1 cellular context compared by ENCODE assay signal in the genomic region with DNA sequence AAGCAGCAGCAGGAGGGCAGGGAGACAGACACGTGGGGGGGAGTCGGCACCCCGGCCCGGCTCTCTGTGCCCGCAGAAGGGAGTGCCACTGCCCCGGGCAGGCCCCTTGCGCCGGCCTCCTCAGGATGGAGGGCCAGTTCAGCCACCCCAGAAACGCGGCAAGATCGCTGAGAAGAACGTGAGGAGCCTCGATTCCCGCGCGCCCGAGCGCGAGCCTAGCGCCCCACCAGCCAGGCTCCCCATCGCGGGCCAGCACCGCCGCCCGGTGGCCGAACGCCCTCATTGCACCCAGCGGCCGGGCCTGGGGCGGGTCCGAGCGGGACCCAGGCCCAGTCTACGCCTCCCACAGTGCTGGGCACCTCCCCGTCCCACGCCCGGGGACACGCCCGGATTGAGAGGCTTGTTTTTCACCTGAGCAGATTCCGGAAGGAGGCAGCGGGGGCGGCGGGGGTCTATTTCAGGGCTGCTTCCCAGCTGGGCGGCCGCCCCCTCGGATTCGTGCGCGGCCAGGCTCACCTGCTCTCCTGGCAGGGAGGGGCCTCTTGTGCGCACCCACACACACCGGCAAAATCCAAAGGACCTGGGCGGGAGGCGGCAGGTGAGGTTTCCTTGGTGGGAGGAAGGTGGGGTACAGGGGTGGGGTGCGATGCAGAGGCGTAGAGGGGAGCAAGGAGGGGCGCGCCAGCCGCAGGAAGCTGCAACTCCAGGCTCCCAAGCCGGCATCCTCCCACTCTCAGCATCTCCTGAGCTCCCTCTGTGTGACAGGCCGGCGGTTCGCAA.
TF ChIP-seq lines count a peak whose summit lies in the region.

No MANE protein-coding gene starts in this region.

TF ChIP-seq in HepG2, 621 proteins besides CTCF, POLR2A, EP300 and RAD21 (continued from another document and continues in another):
- 0 out of 2 replicates have a peak, but pooled peaks have one; percentile 21 for TF ChIP-seq SRY (CRISPR knock-in tag; IDR thresholded peaks at IDR 0.05)
- TF ChIP-seq HOXA5 (CRISPR knock-in tag; IDR thresholded peaks at IDR 0.05): 0 out of 2 replicates have a peak, but pooled peaks have one; percentile 30
- TF ChIP-seq HOXA3 (CRISPR knock-in tag; IDR thresholded peaks at IDR 0.05): peak; percentile 45; the same call in 1 of the 2 replicates
- TF ChIP-seq, protein P1, sequence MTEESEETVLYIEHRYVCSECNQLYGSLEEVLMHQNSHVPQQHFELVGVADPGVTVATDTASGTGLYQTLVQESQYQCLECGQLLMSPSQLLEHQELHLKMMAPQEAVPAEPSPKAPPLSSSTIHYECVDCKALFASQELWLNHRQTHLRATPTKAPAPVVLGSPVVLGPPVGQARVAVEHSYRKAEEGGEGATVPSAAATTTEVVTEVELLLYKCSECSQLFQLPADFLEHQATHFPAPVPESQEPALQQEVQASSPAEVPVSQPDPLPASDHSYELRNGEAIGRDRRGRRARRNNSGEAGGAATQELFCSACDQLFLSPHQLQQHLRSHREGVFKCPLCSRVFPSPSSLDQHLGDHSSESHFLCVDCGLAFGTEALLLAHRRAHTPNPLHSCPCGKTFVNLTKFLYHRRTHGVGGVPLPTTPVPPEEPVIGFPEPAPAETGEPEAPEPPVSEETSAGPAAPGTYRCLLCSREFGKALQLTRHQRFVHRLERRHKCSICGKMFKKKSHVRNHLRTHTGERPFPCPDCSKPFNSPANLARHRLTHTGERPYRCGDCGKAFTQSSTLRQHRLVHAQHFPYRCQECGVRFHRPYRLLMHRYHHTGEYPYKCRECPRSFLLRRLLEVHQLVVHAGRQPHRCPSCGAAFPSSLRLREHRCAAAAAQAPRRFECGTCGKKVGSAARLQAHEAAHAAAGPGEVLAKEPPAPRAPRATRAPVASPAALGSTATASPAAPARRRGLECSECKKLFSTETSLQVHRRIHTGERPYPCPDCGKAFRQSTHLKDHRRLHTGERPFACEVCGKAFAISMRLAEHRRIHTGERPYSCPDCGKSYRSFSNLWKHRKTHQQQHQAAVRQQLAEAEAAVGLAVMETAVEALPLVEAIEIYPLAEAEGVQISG (CRISPR knock-in tag; IDR thresholded peaks at IDR 0.05): peak; percentile 19; the same call in 1 of the 2 replicates
- no peak for TF ChIP-seq RFXAP (CRISPR knock-in tag; IDR thresholded peaks at IDR 0.05; ENCODE audit: borderline replicate concordance)
- TF ChIP-seq ZNF780A (CRISPR knock-in tag; IDR thresholded peaks at IDR 0.05): 0 out of 2 replicates have a peak, but pooled peaks have one; percentile 33
- peak; percentile 66; the same call in 1 of the 2 replicates for TF ChIP-seq GABPB1 (CRISPR knock-in tag; IDR thresholded peaks at IDR 0.05)
- no peak for TF ChIP-seq AGO2 (optimal IDR thresholded peaks at IDR 0.05; ENCODE audit: low read depth, low read length)
- peak; percentile 76; the same call in 1 of the 2 replicates for TF ChIP-seq EED (CRISPR knock-in tag; IDR thresholded peaks at IDR 0.05)
- TF ChIP-seq HDAC1 (CRISPR knock-in tag; IDR thresholded peaks at IDR 0.05): 0 out of 2 replicates have a peak, but pooled peaks have one; percentile 18
- TF ChIP-seq ZNF776 (CRISPR knock-in tag; IDR thresholded peaks at IDR 0.05): 0 out of 2 replicates have a peak, but pooled peaks have one; percentile 27
- TF ChIP-seq ZBTB1 (CRISPR knock-in tag; IDR thresholded peaks at IDR 0.05; ENCODE audit: borderline replicate concordance): no peak
- TF ChIP-seq FOXO1 (CRISPR knock-in tag; IDR thresholded peaks at IDR 0.05): 0 out of 2 replicates have a peak, but pooled peaks have one; percentile 23
- 0 out of 2 replicates have a peak, but pooled peaks have one; percentile 32 for TF ChIP-seq REL (CRISPR knock-in tag; conservative IDR thresholded peaks at IDR 0.05)
- no peak for TF ChIP-seq KLF11 (CRISPR knock-in tag; IDR thresholded peaks at IDR 0.05)
- no peak for TF ChIP-seq FIP1L1 (IDR thresholded peaks at IDR 0.05; ENCODE audit: borderline replicate concordance, insufficient read depth, low read depth, low read length)
- TF ChIP-seq, protein P2, sequence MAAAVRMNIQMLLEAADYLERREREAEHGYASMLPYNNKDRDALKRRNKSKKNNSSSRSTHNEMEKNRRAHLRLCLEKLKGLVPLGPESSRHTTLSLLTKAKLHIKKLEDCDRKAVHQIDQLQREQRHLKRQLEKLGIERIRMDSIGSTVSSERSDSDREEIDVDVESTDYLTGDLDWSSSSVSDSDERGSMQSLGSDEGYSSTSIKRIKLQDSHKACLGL (CRISPR knock-in tag; IDR thresholded peaks at IDR 0.05): 0 out of 2 replicates have a peak, but pooled peaks have one; percentile 39
- TF ChIP-seq ETV6 (CRISPR knock-in tag; conservative IDR thresholded peaks at IDR 0.05): peak; percentile 65; the same call in 1 of the 2 replicates
- TF ChIP-seq ZNF350 (CRISPR knock-in tag; IDR thresholded peaks at IDR 0.05; ENCODE audit: borderline replicate concordance, low read depth): no peak
- TF ChIP-seq ZNF772 (CRISPR knock-in tag; IDR thresholded peaks at IDR 0.05): no peak
- TF ChIP-seq, protein P3, sequence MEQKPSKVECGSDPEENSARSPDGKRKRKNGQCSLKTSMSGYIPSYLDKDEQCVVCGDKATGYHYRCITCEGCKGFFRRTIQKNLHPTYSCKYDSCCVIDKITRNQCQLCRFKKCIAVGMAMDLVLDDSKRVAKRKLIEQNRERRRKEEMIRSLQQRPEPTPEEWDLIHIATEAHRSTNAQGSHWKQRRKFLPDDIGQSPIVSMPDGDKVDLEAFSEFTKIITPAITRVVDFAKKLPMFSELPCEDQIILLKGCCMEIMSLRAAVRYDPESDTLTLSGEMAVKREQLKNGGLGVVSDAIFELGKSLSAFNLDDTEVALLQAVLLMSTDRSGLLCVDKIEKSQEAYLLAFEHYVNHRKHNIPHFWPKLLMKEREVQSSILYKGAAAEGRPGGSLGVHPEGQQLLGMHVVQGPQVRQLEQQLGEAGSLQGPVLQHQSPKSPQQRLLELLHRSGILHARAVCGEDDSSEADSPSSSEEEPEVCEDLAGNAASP (CRISPR knock-in tag; IDR thresholded peaks at IDR 0.05; ENCODE audit: borderline replicate concordance): 0 out of 2 replicates have a peak, but pooled peaks have one; percentile 36
- TF ChIP-seq, protein P4, sequence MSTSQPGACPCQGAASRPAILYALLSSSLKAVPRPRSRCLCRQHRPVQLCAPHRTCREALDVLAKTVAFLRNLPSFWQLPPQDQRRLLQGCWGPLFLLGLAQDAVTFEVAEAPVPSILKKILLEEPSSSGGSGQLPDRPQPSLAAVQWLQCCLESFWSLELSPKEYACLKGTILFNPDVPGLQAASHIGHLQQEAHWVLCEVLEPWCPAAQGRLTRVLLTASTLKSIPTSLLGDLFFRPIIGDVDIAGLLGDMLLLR (CRISPR knock-in tag; IDR thresholded peaks at IDR 0.05): 0 out of 2 replicates have a peak, but pooled peaks have one; percentile 36
- TF ChIP-seq, protein P5, sequence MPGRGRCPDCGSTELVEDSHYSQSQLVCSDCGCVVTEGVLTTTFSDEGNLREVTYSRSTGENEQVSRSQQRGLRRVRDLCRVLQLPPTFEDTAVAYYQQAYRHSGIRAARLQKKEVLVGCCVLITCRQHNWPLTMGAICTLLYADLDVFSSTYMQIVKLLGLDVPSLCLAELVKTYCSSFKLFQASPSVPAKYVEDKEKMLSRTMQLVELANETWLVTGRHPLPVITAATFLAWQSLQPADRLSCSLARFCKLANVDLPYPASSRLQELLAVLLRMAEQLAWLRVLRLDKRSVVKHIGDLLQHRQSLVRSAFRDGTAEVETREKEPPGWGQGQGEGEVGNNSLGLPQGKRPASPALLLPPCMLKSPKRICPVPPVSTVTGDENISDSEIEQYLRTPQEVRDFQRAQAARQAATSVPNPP (CRISPR knock-in tag; IDR thresholded peaks at IDR 0.05): 0 out of 2 replicates have a peak, but pooled peaks have one; percentile 61
- TF ChIP-seq, protein P6, sequence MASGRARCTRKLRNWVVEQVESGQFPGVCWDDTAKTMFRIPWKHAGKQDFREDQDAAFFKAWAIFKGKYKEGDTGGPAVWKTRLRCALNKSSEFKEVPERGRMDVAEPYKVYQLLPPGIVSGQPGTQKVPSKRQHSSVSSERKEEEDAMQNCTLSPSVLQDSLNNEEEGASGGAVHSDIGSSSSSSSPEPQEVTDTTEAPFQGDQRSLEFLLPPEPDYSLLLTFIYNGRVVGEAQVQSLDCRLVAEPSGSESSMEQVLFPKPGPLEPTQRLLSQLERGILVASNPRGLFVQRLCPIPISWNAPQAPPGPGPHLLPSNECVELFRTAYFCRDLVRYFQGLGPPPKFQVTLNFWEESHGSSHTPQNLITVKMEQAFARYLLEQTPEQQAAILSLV (CRISPR knock-in tag; IDR thresholded peaks at IDR 0.05; ENCODE audit: borderline replicate concordance): peak; percentile 62; the same call in 1 of the 2 replicates
- TF ChIP-seq, protein P7, sequence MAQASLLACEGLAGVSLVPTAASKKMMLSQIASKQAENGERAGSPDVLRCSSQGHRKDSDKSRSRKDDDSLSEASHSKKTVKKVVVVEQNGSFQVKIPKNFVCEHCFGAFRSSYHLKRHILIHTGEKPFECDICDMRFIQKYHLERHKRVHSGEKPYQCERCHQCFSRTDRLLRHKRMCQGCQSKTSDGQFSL (CRISPR knock-in tag; IDR thresholded peaks at IDR 0.05): 0 out of 2 replicates have a peak, but pooled peaks have one; percentile 25
- TF ChIP-seq, protein P8, sequence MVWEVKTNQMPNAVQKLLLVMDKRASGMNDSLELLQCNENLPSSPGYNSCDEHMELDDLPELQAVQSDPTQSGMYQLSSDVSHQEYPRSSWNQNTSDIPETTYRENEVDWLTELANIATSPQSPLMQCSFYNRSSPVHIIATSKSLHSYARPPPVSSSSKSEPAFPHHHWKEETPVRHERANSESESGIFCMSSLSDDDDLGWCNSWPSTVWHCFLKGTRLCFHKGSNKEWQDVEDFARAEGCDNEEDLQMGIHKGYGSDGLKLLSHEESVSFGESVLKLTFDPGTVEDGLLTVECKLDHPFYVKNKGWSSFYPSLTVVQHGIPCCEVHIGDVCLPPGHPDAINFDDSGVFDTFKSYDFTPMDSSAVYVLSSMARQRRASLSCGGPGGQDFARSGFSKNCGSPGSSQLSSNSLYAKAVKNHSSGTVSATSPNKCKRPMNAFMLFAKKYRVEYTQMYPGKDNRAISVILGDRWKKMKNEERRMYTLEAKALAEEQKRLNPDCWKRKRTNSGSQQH (CRISPR knock-in tag; IDR thresholded peaks at IDR 0.05; ENCODE audit: low read depth): no peak
- TF ChIP-seq, protein P9, sequence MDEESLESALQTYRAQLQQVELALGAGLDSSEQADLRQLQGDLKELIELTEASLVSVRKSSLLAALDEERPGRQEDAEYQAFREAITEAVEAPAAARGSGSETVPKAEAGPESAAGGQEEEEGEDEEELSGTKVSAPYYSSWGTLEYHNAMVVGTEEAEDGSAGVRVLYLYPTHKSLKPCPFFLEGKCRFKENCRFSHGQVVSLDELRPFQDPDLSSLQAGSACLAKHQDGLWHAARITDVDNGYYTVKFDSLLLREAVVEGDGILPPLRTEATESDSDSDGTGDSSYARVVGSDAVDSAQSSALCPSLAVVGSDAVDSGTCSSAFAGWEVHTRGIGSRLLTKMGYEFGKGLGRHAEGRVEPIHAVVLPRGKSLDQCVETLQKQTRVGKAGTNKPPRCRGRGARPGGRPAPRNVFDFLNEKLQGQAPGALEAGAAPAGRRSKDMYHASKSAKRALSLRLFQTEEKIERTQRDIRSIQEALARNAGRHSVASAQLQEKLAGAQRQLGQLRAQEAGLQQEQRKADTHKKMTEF (CRISPR knock-in tag; IDR thresholded peaks at IDR 0.05): 0 out of 2 replicates have a peak, but pooled peaks have one; percentile 37
- TF ChIP-seq, protein P10, sequence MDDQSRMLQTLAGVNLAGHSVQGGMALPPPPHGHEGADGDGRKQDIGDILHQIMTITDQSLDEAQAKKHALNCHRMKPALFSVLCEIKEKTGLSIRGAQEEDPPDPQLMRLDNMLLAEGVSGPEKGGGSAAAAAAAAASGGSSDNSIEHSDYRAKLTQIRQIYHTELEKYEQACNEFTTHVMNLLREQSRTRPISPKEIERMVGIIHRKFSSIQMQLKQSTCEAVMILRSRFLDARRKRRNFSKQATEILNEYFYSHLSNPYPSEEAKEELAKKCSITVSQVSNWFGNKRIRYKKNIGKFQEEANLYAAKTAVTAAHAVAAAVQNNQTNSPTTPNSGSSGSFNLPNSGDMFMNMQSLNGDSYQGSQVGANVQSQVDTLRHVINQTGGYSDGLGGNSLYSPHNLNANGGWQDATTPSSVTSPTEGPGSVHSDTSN (CRISPR knock-in tag; IDR thresholded peaks at IDR 0.05; ENCODE audit: borderline replicate concordance): 0 out of 2 replicates have a peak, but pooled peaks have one; percentile 42
- no peak for TF ChIP-seq ZC3H13 (CRISPR knock-in tag; IDR thresholded peaks at IDR 0.05)
- TF ChIP-seq, protein P11, sequence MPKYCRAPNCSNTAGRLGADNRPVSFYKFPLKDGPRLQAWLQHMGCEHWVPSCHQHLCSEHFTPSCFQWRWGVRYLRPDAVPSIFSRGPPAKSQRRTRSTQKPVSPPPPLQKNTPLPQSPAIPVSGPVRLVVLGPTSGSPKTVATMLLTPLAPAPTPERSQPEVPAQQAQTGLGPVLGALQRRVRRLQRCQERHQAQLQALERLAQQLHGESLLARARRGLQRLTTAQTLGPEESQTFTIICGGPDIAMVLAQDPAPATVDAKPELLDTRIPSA (CRISPR knock-in tag; IDR thresholded peaks at IDR 0.05; ENCODE audit: borderline replicate concordance): no peak
- TF ChIP-seq, protein P12, sequence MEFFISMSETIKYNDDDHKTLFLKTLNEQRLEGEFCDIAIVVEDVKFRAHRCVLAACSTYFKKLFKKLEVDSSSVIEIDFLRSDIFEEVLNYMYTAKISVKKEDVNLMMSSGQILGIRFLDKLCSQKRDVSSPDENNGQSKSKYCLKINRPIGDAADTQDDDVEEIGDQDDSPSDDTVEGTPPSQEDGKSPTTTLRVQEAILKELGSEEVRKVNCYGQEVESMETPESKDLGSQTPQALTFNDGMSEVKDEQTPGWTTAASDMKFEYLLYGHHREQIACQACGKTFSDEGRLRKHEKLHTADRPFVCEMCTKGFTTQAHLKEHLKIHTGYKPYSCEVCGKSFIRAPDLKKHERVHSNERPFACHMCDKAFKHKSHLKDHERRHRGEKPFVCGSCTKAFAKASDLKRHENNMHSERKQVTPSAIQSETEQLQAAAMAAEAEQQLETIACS (CRISPR knock-in tag; IDR thresholded peaks at IDR 0.05): peak; percentile 60
- no peak for TF ChIP-seq ZFY (CRISPR knock-in tag; IDR thresholded peaks at IDR 0.05)
- peak; percentile 45; the same call in 1 of the 2 replicates for TF ChIP-seq ZNF205 (CRISPR knock-in tag; IDR thresholded peaks at IDR 0.05)
- TF ChIP-seq MTF2 (CRISPR knock-in tag; IDR thresholded peaks at IDR 0.05; ENCODE audit: borderline replicate concordance): peak; percentile 74; the same call in 1 of the 2 replicates
- TF ChIP-seq, protein P13, sequence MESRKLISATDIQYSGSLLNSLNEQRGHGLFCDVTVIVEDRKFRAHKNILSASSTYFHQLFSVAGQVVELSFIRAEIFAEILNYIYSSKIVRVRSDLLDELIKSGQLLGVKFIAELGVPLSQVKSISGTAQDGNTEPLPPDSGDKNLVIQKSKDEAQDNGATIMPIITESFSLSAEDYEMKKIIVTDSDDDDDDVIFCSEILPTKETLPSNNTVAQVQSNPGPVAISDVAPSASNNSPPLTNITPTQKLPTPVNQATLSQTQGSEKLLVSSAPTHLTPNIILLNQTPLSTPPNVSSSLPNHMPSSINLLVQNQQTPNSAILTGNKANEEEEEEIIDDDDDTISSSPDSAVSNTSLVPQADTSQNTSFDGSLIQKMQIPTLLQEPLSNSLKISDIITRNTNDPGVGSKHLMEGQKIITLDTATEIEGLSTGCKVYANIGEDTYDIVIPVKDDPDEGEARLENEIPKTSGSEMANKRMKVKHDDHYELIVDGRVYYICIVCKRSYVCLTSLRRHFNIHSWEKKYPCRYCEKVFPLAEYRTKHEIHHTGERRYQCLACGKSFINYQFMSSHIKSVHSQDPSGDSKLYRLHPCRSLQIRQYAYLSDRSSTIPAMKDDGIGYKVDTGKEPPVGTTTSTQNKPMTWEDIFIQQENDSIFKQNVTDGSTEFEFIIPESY (CRISPR knock-in tag; IDR thresholded peaks at IDR 0.05): 0 out of 2 replicates have a peak, but pooled peaks have one; percentile 9
